8 cellular contexts compared by ENCODE assay signal in the genomic region with DNA sequence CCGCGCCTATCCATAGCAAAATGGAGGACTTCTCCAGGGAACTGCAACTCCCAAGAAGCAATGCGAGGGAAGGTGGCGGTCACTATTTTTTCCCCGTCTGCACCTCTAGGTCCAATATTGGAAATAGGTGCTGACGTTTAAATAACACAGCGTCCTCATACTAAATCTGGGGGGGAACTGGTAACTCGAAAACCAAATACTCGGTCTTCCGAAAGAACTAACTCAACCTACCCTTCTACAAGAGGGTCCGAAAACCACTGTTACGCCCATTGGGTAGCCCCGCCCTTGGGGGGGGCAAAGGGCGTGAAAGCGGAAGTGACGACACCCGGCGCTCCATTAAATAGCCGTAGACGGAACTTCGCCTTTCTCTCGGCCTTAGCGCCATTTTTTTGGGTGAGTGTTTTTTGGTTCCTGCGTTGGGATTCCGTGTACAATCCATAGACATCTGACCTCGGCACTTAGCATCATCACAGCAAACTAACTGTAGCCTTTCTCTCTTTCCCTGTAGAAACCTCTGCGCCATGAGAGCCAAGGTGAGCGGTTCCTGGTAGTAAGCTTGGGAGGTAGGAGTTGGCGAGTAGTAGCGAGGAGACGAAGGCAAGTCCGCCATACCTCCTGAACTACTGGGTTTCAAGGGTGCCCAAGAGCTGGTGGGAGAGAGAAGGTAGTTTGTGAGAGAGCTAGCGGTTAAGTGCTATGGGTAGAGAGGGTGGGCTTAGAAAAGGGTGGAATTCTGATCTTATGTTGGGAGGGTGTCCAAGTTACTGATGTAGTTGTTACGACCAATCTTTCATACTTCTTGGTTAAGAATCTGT.
DNase-seq lines count a peak whose midpoint lies in the region; ATAC-seq and TF ChIP-seq lines count a peak whose summit lies in the region.

A gene (plus strand): TSS at position 367 of the 815 bp plus-strand sequence.

- DNase-seq in AG08395 (ENCODE audit: low spot score): peak; percentile 88
- DNase-seq in NCI-H524 (lab: John Stamatoyannopoulos, UW): peak; percentile 87 to 93
- peak; percentile 90 to 92 for DNase-seq in activated CD4-positive, alpha-beta T cell treated with anti-CD3 and anti-CD28 coated beads for 24 hours (ENCODE audit: low read depth in 2 of 2)
- peak; percentile 95 for DNase-seq in choroid plexus epithelial cell (ENCODE audit: low read depth)
- peak; percentile 98 for DNase-seq in kidney glomerular epithelial cell (lab: John Stamatoyannopoulos, UW)
- peak; percentile 85 to 96 for DNase-seq in stimulated activated CD4-positive, alpha-beta T cell treated with anti-CD3 and anti-CD28 coated beads, Interleukin-1b, Interleukin-23, amount 100 ng/mL, for 1 hour (ENCODE audit: low read depth in 2 of 2)

- no peak for TF ChIP-seq CTCF in choroid plexus epithelial cell (conservative IDR thresholded peaks at IDR 0.05; ENCODE audit: low read depth, low read length)

- peak within 1 kb of the TSS; percentile 68 for H3K4me3 ChIP-seq in choroid plexus epithelial cell (ENCODE audit: low read depth, low read length)

- ATAC-seq in GM19023 (IDR thresholded peaks at IDR 0.05; ENCODE audit: unreplicated experiment) (peak; percentile 37), HG03439 (IDR thresholded peaks at IDR 0.05; ENCODE audit: unreplicated experiment) (peak; percentile 61)

Comparison
In these comparisons a context has a peak if more than half of its experiments do, and no peak if none do; other contexts are left out.
1. Peak in every context shown above with its lines: DNase-seq, ATAC-seq and H3K4me3 ChIP-seq.